In genomic region chr20:63543131-63543530, GRCh38 we compare ENCODE assay signal across 21 cellular contexts. TPM values are rescaled to one million over a fixed set of nuclear protein-coding genes. Genes with fewer than 3 reads are reported as not detected.
"Had no signal": no experiment of that assay in that cellular context is flagged by ENCODE, and none has a peak within 500 bp of the region (broad histone marks: within the 10 kb centered on the region; RNA-seq: fewer than 3 reads in every experiment).

No MANE protein-coding gene starts in this region.

- ATAC-seq: activated CD8-positive, alpha-beta T cell treated with anti-CD3 and anti-CD28 coated beads for 36 hours; activated T-cell treated with anti-CD3 and anti-CD28 coated beads, Interleukin-2, amount 50 U/mL, for 4 hours; natural killer cell; stimulated activated naive CD8-positive, alpha-beta T cell treated with anti-CD3 and anti-CD28 coated beads, Interleukin-15, Interleukin-2, amounts not matched to agents 100 U/mL and 50 U/mL, for 24 hours had no signal

- H3K4me1 ChIP-seq: adrenal gland had no signal

- H3K27me3 Mint-ChIP-seq: activated CD8-positive, alpha-beta T cell treated with anti-CD3 and anti-CD28 coated beads for 36 hours; activated naive CD4-positive, alpha-beta T cell treated with anti-CD3 and anti-CD28 coated beads, Interleukin-2, amount 50 U/mL, for 24 hours had no signal

- H3K27ac Mint-ChIP-seq: activated CD8-positive, alpha-beta T cell treated with anti-CD3 and anti-CD28 coated beads for 36 hours; natural killer cell had no signal

- H3K27me3 ChIP-seq: cardiac muscle cell, vagina had no signal

- DNase-seq: activated CD4-positive, alpha-beta T cell treated with anti-CD3 and anti-CD28 coated beads for 48 hours; activated CD8-positive, alpha-beta T cell treated with anti-CD3 and anti-CD28 coated beads for 36 hours; activated effector memory CD4-positive, alpha-beta T cell treated with Interleukin-2 at 50 U/mL for 16 hours; activated T-cell treated with anti-CD3 and anti-CD28 coated beads, Interleukin-2, amount 50 U/mL, for 4 hours; adrenal gland; foreskin melanocyte; left ventricle myocardium inferior; natural killer cell; posterior cingulate gyrus; stimulated activated CD4-positive, alpha-beta T cell treated with anti-CD3 and anti-CD28 coated beads, Interleukin-15, amount 100 ng/mL, for 24 hours; stimulated activated CD4-positive, alpha-beta T cell treated with anti-CD3 and anti-CD28 coated beads, Interleukin-4, amount 100 ng/mL, for 24 hours; stimulated activated naive CD8-positive, alpha-beta T cell treated with anti-CD3 and anti-CD28 coated beads, Interleukin-15, Interleukin-2, amounts not matched to agents 100 U/mL and 50 U/mL, for 24 hours had no signal

- H3K9me3 Mint-ChIP-seq: activated CD8-positive, alpha-beta T cell treated with anti-CD3 and anti-CD28 coated beads for 36 hours; activated naive CD4-positive, alpha-beta T cell treated with anti-CD3 and anti-CD28 coated beads, Interleukin-2, amount 50 U/mL, for 24 hours; activated T-cell treated with anti-CD3 and anti-CD28 coated beads, Interleukin-2, amount 50 U/mL, for 4 hours; natural killer cell had no signal

- H3K4me3 ChIP-seq: adrenal gland, cardiac muscle cell, left ventricle myocardium inferior, transverse colon, vagina had no signal

- H3K27ac ChIP-seq: adrenal gland, cardiac muscle cell, left ventricle myocardium inferior, vagina had no signal

- H3K36me3 ChIP-seq: adrenal gland, cardiac muscle cell, left ventricle myocardium inferior, transverse colon, vagina had no signal

- H3K9me3 ChIP-seq: adrenal gland, left ventricle myocardium inferior, transverse colon, vagina had no signal

- H3K4me3 Mint-ChIP-seq: activated CD8-positive, alpha-beta T cell treated with anti-CD3 and anti-CD28 coated beads for 36 hours; activated naive CD4-positive, alpha-beta T cell treated with anti-CD3 and anti-CD28 coated beads, Interleukin-2, amount 50 U/mL, for 24 hours; activated T-cell treated with anti-CD3 and anti-CD28 coated beads, Interleukin-2, amount 50 U/mL, for 4 hours; natural killer cell had no signal

RNA-seq across cellular contexts. Expression of gene SRMS, which starts 4.4 kb away (rescaled TPM):
- total RNA-seq: activated CD8-positive, alpha-beta T cell treated with anti-CD3 and anti-CD28 coated beads for 36 hours; activated T-cell treated with anti-CD3 and anti-CD28 coated beads, Interleukin-2, amount 50 U/mL, for 4 hours; adrenal gland; cardiac muscle cell; dermis microvascular lymphatic vessel endothelial cell; fibroblast of lung; kidney epithelial cell; left ventricle myocardium inferior; mucosa of gallbladder; skeletal muscle tissue; vagina had no signal
- polyA plus RNA-seq: adrenal gland, cardiac muscle cell, fibroblast of lung had no signal

RNA-seq across cellular contexts. Expression of gene PTK6, which starts 6.0 kb away (rescaled TPM):
- total RNA-seq: cardiac muscle cell, left ventricle myocardium inferior, skeletal muscle tissue had no signal
- polyA plus RNA-seq: fibroblast of lung had no signal

RNA-seq across cellular contexts. Expression of gene FNDC11, which starts 10.8 kb away (rescaled TPM):
- total RNA-seq: transverse colon, vagina had no signal
